In the genomic region with DNA sequence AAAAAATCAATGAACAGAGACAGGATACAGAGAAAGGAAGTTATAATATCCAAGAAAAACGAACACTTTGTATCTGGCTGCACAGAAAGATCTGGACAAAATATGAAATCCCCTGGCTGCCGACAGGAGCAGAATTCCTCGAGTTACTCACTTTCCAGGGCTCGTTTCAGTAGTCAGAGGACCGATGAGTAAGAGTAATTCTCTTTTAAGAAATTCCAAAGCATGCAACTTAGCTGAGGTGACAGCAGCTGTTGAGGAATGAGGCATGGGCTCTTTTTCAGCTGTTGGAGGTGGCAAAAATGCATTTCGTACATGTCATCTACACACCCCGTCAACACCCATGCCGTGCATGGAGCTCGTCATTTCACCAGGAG, we compare ENCODE assay signal across 11 cellular contexts.
DNase-seq lines count a peak whose midpoint lies in the region; ATAC-seq and TF ChIP-seq lines count a peak whose summit lies in the region.
"Had no signal": no experiment of that assay in that cellular context is flagged by ENCODE, and none has a peak within 500 bp of the region (broad histone marks: within the 10 kb centered on the region; RNA-seq: fewer than 3 reads in every experiment).

No MANE protein-coding gene starts in this region.

- H4K8ac ChIP-seq in neuronal stem cell (ENCODE audit: low read depth, low read length) = no peak overlapping the region

- TF ChIP-seq CTCF in AG04450 (IDR thresholded peaks at IDR 0.05; ENCODE audit: low read depth, low read length) (peak; percentile 49), gastroesophageal sphincter (IDR thresholded peaks at IDR 0.05) (peak in 1 of 4 experiments; percentile 30)

- no peak overlapping the region for H2BK5ac ChIP-seq in neuronal stem cell (ENCODE audit: low read length)

- peak; percentile 26 for DNase-seq in AG04450 (ENCODE audit: low read depth, low spot score)
- DNase-seq in SJSA1 (ENCODE audit: low read depth in 1 of 2, low spot score in 2 of 2) = peak; percentile 63 to 75
- no peak for DNase-seq in neuronal stem cell (ENCODE audit: low spot score)
- DNase-seq in activated naive CD4-positive, alpha-beta T cell (lab: John Stamatoyannopoulos, UW) = no peak
- DNase-seq in SIG-M5 treated with dmso at 0.1 percent for 504 hours (lab: John Stamatoyannopoulos, UW; ENCODE audit: unreplicated experiment) = no peak
- DNase-seq: GOT3, NCI-H2081 had no signal

- no peak overlapping the region for H3K18ac ChIP-seq in neuronal stem cell (ENCODE audit: low read length)

- H3K79me1 ChIP-seq in neuronal stem cell (ENCODE audit: low read depth, low read length) = no peaks in the 10 kb centered on the region

- no peak overlapping the region for H3K4ac ChIP-seq in neuronal stem cell (ENCODE audit: low read length)

- H3K14ac ChIP-seq in neuronal stem cell (ENCODE audit: low read length) = peak overlapping the region; percentile 2

- H2BK120ac ChIP-seq in neuronal stem cell (ENCODE audit: low read depth, low read length) = no peak overlapping the region

- H2AFZ ChIP-seq in neuronal stem cell (ENCODE audit: low read length) = peak overlapping the region; percentile 92

- no peak overlapping the region for H3K9ac ChIP-seq in neuronal stem cell (ENCODE audit: low read depth, low read length, poor library complexity)

- peak overlapping the region; percentile 77 for H3K27ac ChIP-seq in AG04450 (ENCODE audit: low read depth, low read length)
- peak overlapping the region; percentile 81 for H3K27ac ChIP-seq in SJSA1
- peak overlapping the region in 3 of 4 donors; percentile 47 to 69 (median 67) for H3K27ac ChIP-seq in gastroesophageal sphincter
- H3K27ac ChIP-seq in neuronal stem cell (replicated peaks; ENCODE audit: low read length) = no peak overlapping the region
- H3K27ac ChIP-seq: HL-60 had no signal

- H3K4me3 ChIP-seq in AG04450 (ENCODE audit: low read depth, low read length) (peak overlapping the region; percentile 55), SJSA1 (peak overlapping the region; percentile 22), gastroesophageal sphincter (peak overlapping the region in 1 of 2 donors; percentile 37), neuronal stem cell (ENCODE audit: low read length in 2 of 2) (peak overlapping the region in 1 of 2 donors; percentile 38)

- H3K27me3 ChIP-seq in AG04450 (ENCODE audit: control insufficient read depth, insufficient read depth, low read length) (no peaks in the 10 kb centered on the region), SJSA1 (replicated peaks) (no peaks in the 10 kb centered on the region), gastroesophageal sphincter (no peaks in the 10 kb centered on the region), neuronal stem cell (ENCODE audit: control insufficient read depth in 3 of 3, insufficient read depth in 3 of 3, low read depth in 1 of 3, low read length in 3 of 3) (peaks cover 0 to 10% (median 0%) of the 10 kb centered on the region in 3 experiments)

- ATAC-seq in gastroesophageal sphincter (peak; percentile 43), HG03159 (IDR thresholded peaks at IDR 0.05; ENCODE audit: unreplicated experiment) (no peak), GM18867 (IDR thresholded peaks at IDR 0.05; ENCODE audit: unreplicated experiment) (no peak)

- H2BK15ac ChIP-seq in neuronal stem cell (ENCODE audit: low read length) = no peak overlapping the region

- H3K23ac ChIP-seq in neuronal stem cell (ENCODE audit: low read depth, low read length, poor library complexity) = no peak overlapping the region

- POLR2A ChIA-PET in AG04450 (lab: Yijun Ruan, JAX) = no interaction called here

- no peaks in the 10 kb centered on the region; the same call in 1 of the 2 replicates for H3K9me3 ChIP-seq in AG04450 (ENCODE audit: control insufficient read depth, insufficient read depth, low read length)
- no peaks in the 10 kb centered on the region for H3K9me3 ChIP-seq in SJSA1 (replicated peaks)
- no peaks in the 10 kb centered on the region for H3K9me3 ChIP-seq in gastroesophageal sphincter
- H3K9me3 ChIP-seq in neuronal stem cell (replicated peaks in 1 of 2; ENCODE audit: control insufficient read depth in 2 of 2, insufficient read depth in 1 of 2, low read depth in 1 of 2, low read length in 2 of 2) = no peaks in the 10 kb centered on the region

- TF ChIP-seq POLR2A in gastroesophageal sphincter (IDR thresholded peaks at IDR 0.05) = no peak

- H3K36me3 ChIP-seq in SJSA1 (no peaks in the 10 kb centered on the region), gastroesophageal sphincter (no peaks in the 10 kb centered on the region), neuronal stem cell (replicated peaks in 1 of 2; ENCODE audit: control insufficient read depth in 2 of 2, insufficient read depth in 2 of 2, low read length in 2 of 2) (no peaks in the 10 kb centered on the region)

- H2BK12ac ChIP-seq in neuronal stem cell (ENCODE audit: low read length) = no peak overlapping the region

- no peak overlapping the region for H2AK5ac ChIP-seq in neuronal stem cell (ENCODE audit: low read depth, low read length)

- CTCF ChIA-PET in AG04450 (lab: Charles Lee) = no interaction called here

- H3K4me2 ChIP-seq in neuronal stem cell (ENCODE audit: insufficient read depth, low read length, poor library complexity, severe bottlenecking) = no peak overlapping the region

- TF ChIP-seq EP300 in gastroesophageal sphincter (IDR thresholded peaks at IDR 0.05) = no peak

- peaks cover 25% of the 10 kb centered on the region for H3K4me1 ChIP-seq in SJSA1 (replicated peaks)
- peaks cover 0 to 21% (median 6%) of the 10 kb centered on the region in 3 donors for H3K4me1 ChIP-seq in gastroesophageal sphincter
- H3K4me1 ChIP-seq in neuronal stem cell (ENCODE audit: control insufficient read depth in 2 of 2, insufficient read depth in 1 of 2, low read depth in 1 of 2, low read length in 2 of 2) = peaks cover 5 to 7% of the 10 kb centered on the region in 2 donors

- 0 to 5% methylated on average over 5 to 7 of the region's 9 CpGs for WGBS in gastroesophageal sphincter (ENCODE audit: low coverage in 1 of 2), 2 donors
- WGBS in neuronal stem cell (ENCODE audit: extremely low coverage in 2 of 2, insufficient read length in 2 of 2, insufficient replicate concordance in 1 of 2), 2 donors = no CpG with 5 or more reads among the region's 9 CpGs

- H4K91ac ChIP-seq in neuronal stem cell (ENCODE audit: low read depth, low read length, poor library complexity) = no peak overlapping the region

Comparison
In these comparisons a context has a peak if more than half of its experiments do, and no peak if none do; other contexts are left out.
1. DNase-seq: peak in AG04450 (single experiment) and SJSA1 (2 of 2); none in neuronal stem cell (single experiment), activated naive CD4-positive, alpha-beta T cell (0 of 4) and SIG-M5 treated with dmso at 0.1 percent for 504 hours (single experiment).